Comparison of ENCODE assay signal across 1 cellular context in genomic region chr1:85681087-85681486, GRCh38.
TF ChIP-seq lines count a peak whose summit lies in the region.

No MANE protein-coding gene starts in this region.

TF ChIP-seq in HepG2, 621 proteins besides CTCF, POLR2A, EP300 and RAD21 (continued from another document and continues in another):
- TF ChIP-seq CERS6 (CRISPR knock-in tag; IDR thresholded peaks at IDR 0.05): no peak
- TF ChIP-seq AGO2 (optimal IDR thresholded peaks at IDR 0.05; ENCODE audit: low read depth, low read length): no peak
- no peak for TF ChIP-seq ZNF788 (CRISPR knock-in tag; IDR thresholded peaks at IDR 0.05; ENCODE audit: borderline replicate concordance)
- peak; percentile 47; the same call in 1 of the 2 replicates for TF ChIP-seq GATAD2A (CRISPR knock-in tag; IDR thresholded peaks at IDR 0.05)
- TF ChIP-seq E2F1 (CRISPR knock-in tag; IDR thresholded peaks at IDR 0.05): no peak
- no peak for TF ChIP-seq SCMH1 (CRISPR knock-in tag; IDR thresholded peaks at IDR 0.05; ENCODE audit: borderline replicate concordance)
- no peak for TF ChIP-seq ZSCAN29 (CRISPR knock-in tag; conservative IDR thresholded peaks at IDR 0.05)
- peak; percentile 42; the same call in 1 of the 2 replicates for TF ChIP-seq ZNF292 (CRISPR knock-in tag; IDR thresholded peaks at IDR 0.05; ENCODE audit: borderline replicate concordance, low read depth)
- TF ChIP-seq RFX5 (IDR thresholded peaks at IDR 0.05; ENCODE audit: low read depth, low read length): peak; percentile 85
- TF ChIP-seq ZNF264 (CRISPR knock-in tag; IDR thresholded peaks at IDR 0.05): no peak
- no peak for TF ChIP-seq ZNF24 (IDR thresholded peaks at IDR 0.05)
- TF ChIP-seq KDM6A (CRISPR knock-in tag; IDR thresholded peaks at IDR 0.05; ENCODE audit: low read depth): 0 out of 2 replicates have a peak, but pooled peaks have one; percentile 52
- no peak for TF ChIP-seq ZNF143 (CRISPR knock-in tag; IDR thresholded peaks at IDR 0.05)
- TF ChIP-seq ZFP37 (CRISPR knock-in tag; IDR thresholded peaks at IDR 0.05; ENCODE audit: borderline replicate concordance): no peak
- TF ChIP-seq PRPF4 (IDR thresholded peaks at IDR 0.05; ENCODE audit: low read depth, low read length, poor library complexity, severe bottlenecking): no peak
- TF ChIP-seq MYC (CRISPR knock-in tag; IDR thresholded peaks at IDR 0.05; ENCODE audit: borderline replicate concordance): no peak
- TF ChIP-seq ZSCAN20 (CRISPR knock-in tag; IDR thresholded peaks at IDR 0.05; ENCODE audit: borderline replicate concordance): no peak
- TF ChIP-seq TARDBP (CRISPR knock-in tag; IDR thresholded peaks at IDR 0.05): no peak; the same call in 1 of the 2 replicates
- TF ChIP-seq LCORL (IDR thresholded peaks at IDR 0.05): no peak
- TF ChIP-seq LCORL (CRISPR knock-in tag; IDR thresholded peaks at IDR 0.05): no peak
- TF ChIP-seq, protein P1, sequence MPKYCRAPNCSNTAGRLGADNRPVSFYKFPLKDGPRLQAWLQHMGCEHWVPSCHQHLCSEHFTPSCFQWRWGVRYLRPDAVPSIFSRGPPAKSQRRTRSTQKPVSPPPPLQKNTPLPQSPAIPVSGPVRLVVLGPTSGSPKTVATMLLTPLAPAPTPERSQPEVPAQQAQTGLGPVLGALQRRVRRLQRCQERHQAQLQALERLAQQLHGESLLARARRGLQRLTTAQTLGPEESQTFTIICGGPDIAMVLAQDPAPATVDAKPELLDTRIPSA (CRISPR knock-in tag; IDR thresholded peaks at IDR 0.05; ENCODE audit: borderline replicate concordance): no peak
- no peak for TF ChIP-seq MXD4 (CRISPR knock-in tag; IDR thresholded peaks at IDR 0.05)
- TF ChIP-seq KLF12 (CRISPR knock-in tag; IDR thresholded peaks at IDR 0.05; ENCODE audit: borderline replicate concordance): no peak
- no peak for TF ChIP-seq SMYD3 (CRISPR knock-in tag; IDR thresholded peaks at IDR 0.05)
- no peak for TF ChIP-seq ZNF10 (CRISPR knock-in tag; IDR thresholded peaks at IDR 0.05; ENCODE audit: borderline replicate concordance, low read depth)
- TF ChIP-seq DR1 (CRISPR knock-in tag; IDR thresholded peaks at IDR 0.05): no peak
- no peak for TF ChIP-seq PAF1 (CRISPR knock-in tag; IDR thresholded peaks at IDR 0.05)
- no peak for TF ChIP-seq ZNF260 (CRISPR knock-in tag; IDR thresholded peaks at IDR 0.05; ENCODE audit: borderline replicate concordance, low read depth)
- TF ChIP-seq ZNF256 (CRISPR knock-in tag; conservative IDR thresholded peaks at IDR 0.05): no peak
- peak in 1 of 2 experiments; percentile 11; a peak in 1 of 4 replicates for TF ChIP-seq MAFK (conservative IDR thresholded peaks at IDR 0.05 in 1 of 2, IDR thresholded peaks at IDR 0.05 in 1 of 2; ENCODE audit: low read length in 2 of 2)
- no peak for TF ChIP-seq ZIK1 (CRISPR knock-in tag; IDR thresholded peaks at IDR 0.05; ENCODE audit: borderline replicate concordance, low read depth)
- TF ChIP-seq, protein P2, sequence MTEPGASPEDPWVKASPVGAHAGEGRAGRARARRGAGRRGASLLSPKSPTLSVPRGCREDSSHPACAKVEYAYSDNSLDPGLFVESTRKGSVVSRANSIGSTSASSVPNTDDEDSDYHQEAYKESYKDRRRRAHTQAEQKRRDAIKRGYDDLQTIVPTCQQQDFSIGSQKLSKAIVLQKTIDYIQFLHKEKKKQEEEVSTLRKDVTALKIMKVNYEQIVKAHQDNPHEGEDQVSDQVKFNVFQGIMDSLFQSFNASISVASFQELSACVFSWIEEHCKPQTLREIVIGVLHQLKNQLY (CRISPR knock-in tag; IDR thresholded peaks at IDR 0.05): no peak
- TF ChIP-seq DMAP1 (CRISPR knock-in tag; IDR thresholded peaks at IDR 0.05): no peak
- TF ChIP-seq, protein P3, sequence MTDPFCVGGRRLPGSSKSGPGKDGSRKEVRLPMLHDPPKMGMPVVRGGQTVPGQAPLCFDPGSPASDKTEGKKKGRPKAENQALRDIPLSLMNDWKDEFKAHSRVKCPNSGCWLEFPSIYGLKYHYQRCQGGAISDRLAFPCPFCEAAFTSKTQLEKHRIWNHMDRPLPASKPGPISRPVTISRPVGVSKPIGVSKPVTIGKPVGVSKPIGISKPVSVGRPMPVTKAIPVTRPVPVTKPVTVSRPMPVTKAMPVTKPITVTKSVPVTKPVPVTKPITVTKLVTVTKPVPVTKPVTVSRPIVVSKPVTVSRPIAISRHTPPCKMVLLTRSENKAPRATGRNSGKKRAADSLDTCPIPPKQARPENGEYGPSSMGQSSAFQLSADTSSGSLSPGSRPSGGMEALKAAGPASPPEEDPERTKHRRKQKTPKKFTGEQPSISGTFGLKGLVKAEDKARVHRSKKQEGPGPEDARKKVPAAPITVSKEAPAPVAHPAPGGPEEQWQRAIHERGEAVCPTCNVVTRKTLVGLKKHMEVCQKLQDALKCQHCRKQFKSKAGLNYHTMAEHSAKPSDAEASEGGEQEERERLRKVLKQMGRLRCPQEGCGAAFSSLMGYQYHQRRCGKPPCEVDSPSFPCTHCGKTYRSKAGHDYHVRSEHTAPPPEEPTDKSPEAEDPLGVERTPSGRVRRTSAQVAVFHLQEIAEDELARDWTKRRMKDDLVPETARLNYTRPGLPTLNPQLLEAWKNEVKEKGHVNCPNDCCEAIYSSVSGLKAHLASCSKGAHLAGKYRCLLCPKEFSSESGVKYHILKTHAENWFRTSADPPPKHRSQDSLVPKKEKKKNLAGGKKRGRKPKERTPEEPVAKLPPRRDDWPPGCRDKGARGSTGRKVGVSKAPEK (CRISPR knock-in tag; IDR thresholded peaks at IDR 0.05; ENCODE audit: borderline replicate concordance): no peak
- TF ChIP-seq, protein P4, sequence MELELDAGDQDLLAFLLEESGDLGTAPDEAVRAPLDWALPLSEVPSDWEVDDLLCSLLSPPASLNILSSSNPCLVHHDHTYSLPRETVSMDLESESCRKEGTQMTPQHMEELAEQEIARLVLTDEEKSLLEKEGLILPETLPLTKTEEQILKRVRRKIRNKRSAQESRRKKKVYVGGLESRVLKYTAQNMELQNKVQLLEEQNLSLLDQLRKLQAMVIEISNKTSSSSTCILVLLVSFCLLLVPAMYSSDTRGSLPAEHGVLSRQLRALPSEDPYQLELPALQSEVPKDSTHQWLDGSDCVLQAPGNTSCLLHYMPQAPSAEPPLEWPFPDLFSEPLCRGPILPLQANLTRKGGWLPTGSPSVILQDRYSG (CRISPR knock-in tag; IDR thresholded peaks at IDR 0.05): no peak
- no peak for TF ChIP-seq ZNF383 (CRISPR knock-in tag; IDR thresholded peaks at IDR 0.05; ENCODE audit: borderline replicate concordance)
- no peak for TF ChIP-seq XRCC5 (optimal IDR thresholded peaks at IDR 0.05; ENCODE audit: low read length)
- TF ChIP-seq ELK4 (CRISPR knock-in tag; IDR thresholded peaks at IDR 0.05; ENCODE audit: borderline replicate concordance): no peak
- TF ChIP-seq JUNB (CRISPR knock-in tag; IDR thresholded peaks at IDR 0.05; ENCODE audit: borderline replicate concordance): no peak
- no peak for TF ChIP-seq SNAI1 (CRISPR knock-in tag; IDR thresholded peaks at IDR 0.05; ENCODE audit: borderline replicate concordance)
- no peak for TF ChIP-seq HNRNPK (IDR thresholded peaks at IDR 0.05; ENCODE audit: low read depth, low read length, poor library complexity, severe bottlenecking)
- no peak for TF ChIP-seq MAF1 (CRISPR knock-in tag; IDR thresholded peaks at IDR 0.05; ENCODE audit: borderline replicate concordance)
- no peak for TF ChIP-seq KMT2B (CRISPR knock-in tag; IDR thresholded peaks at IDR 0.05)
- no peak for TF ChIP-seq RXRA (CRISPR knock-in tag; IDR thresholded peaks at IDR 0.05)
- TF ChIP-seq, protein P5, sequence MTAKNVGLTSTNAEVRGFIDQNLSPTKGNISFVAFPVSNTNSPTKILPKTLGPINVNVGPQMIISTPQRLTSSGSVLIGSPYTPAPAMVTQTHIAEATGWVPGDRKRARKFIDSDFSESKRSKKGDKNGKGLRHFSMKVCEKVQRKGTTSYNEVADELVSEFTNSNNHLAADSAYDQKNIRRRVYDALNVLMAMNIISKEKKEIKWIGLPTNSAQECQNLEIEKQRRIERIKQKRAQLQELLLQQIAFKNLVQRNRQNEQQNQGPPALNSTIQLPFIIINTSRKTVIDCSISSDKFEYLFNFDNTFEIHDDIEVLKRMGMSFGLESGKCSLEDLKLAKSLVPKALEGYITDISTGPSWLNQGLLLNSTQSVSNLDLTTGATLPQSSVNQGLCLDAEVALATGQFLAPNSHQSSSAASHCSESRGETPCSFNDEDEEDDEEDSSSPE (CRISPR knock-in tag; IDR thresholded peaks at IDR 0.05): no peak
- TF ChIP-seq, protein P6, sequence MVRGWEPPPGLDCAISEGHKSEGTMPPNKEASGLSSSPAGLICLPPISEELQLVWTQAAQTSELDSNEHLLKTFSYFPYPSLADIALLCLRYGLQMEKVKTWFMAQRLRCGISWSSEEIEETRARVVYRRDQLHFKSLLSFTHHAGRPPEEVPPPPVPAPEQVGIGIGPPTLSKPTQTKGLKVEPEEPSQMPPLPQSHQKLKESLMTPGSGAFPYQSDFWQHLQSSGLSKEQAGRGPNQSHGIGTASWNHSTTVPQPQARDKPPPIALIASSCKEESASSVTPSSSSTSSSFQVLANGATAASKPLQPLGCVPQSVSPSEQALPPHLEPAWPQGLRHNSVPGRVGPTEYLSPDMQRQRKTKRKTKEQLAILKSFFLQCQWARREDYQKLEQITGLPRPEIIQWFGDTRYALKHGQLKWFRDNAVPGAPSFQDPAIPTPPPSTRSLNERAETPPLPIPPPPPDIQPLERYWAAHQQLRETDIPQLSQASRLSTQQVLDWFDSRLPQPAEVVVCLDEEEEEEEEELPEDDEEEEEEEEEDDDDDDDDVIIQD (CRISPR knock-in tag; IDR thresholded peaks at IDR 0.05; ENCODE audit: low read depth): peak; percentile 54; the same call in 1 of the 2 replicates
- TF ChIP-seq ZSCAN22 (CRISPR knock-in tag; IDR thresholded peaks at IDR 0.05): no peak
- TF ChIP-seq REPIN1 (CRISPR knock-in tag; IDR thresholded peaks at IDR 0.05; ENCODE audit: borderline replicate concordance, low read depth): no peak
- TF ChIP-seq ZBTB8A (CRISPR knock-in tag; IDR thresholded peaks at IDR 0.05; ENCODE audit: borderline replicate concordance, low read depth): no peak
- no peak for TF ChIP-seq ZEB1 (IDR thresholded peaks at IDR 0.05; ENCODE audit: insufficient replicate concordance, low read depth)
- TF ChIP-seq GPBP1L1 (CRISPR knock-in tag; IDR thresholded peaks at IDR 0.05): no peak
- TF ChIP-seq IKZF4 (CRISPR knock-in tag; IDR thresholded peaks at IDR 0.05; ENCODE audit: borderline replicate concordance, low read depth, not compliant biosample characterization): no peak
- no peak for TF ChIP-seq ZNF354B (CRISPR knock-in tag; IDR thresholded peaks at IDR 0.05)
- TF ChIP-seq ZNF572 (CRISPR knock-in tag; IDR thresholded peaks at IDR 0.05): no peak
- no peak for TF ChIP-seq THRA (CRISPR knock-in tag; IDR thresholded peaks at IDR 0.05; ENCODE audit: borderline replicate concordance)
- no peak for TF ChIP-seq ZMAT3 (CRISPR knock-in tag; conservative IDR thresholded peaks at IDR 0.05)
- no peak for TF ChIP-seq CENPBD1 (CRISPR knock-in tag; IDR thresholded peaks at IDR 0.05; ENCODE audit: borderline replicate concordance, low read depth)
- TF ChIP-seq FOXC1 (CRISPR knock-in tag; IDR thresholded peaks at IDR 0.05; ENCODE audit: borderline replicate concordance): no peak
- TF ChIP-seq ZNF335 (CRISPR knock-in tag; IDR thresholded peaks at IDR 0.05): no peak
- no peak for TF ChIP-seq GPN1 (CRISPR knock-in tag; IDR thresholded peaks at IDR 0.05; ENCODE audit: borderline replicate concordance)
- TF ChIP-seq POLR2AphosphoS2 (IDR thresholded peaks at IDR 0.05; ENCODE audit: low read depth, low read length): no peak
- TF ChIP-seq ZNF615 (CRISPR knock-in tag; IDR thresholded peaks at IDR 0.05; ENCODE audit: borderline replicate concordance): no peak
